8 cellular contexts compared by ENCODE assay signal in the genomic region with DNA sequence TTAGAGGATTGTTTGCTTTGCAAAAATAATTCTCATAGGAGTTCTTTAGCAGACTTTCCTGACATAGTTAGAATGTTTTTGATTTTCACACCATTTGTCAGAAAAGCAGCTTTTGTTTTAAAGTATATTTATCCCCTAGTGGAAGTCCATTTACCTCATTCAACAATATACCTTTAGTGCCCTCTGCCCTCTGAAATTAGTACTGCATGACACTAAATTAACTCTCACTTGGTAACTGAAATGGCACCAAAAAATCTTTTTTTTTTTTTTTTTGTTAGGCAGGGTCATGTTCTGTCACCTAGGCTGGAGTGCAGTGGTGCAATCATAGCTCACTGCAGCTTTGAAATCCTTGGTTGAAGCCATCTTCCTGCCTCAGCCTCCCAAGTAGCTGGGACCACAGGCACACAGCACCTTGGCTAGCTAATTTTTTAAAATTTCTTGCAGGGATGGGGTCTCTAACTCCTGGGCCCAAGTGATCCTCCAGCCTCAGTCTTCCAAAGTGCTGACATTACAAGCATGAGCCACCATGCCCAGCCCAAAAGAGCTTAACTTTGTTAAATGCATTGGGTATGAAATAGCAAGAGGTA. TPM values are rescaled to one million over a fixed set of nuclear protein-coding genes. Genes with fewer than 3 reads are reported as not detected.
DNase-seq lines count a peak whose midpoint lies in the region; ATAC-seq and TF ChIP-seq lines count a peak whose summit lies in the region.

No MANE protein-coding gene starts in this region.

- peaks cover 35% of the 10 kb centered on the region for H3K36me3 ChIP-seq in CD4-positive, alpha-beta memory T cell (ENCODE audit: insufficient read depth, low read length)
- H3K36me3 ChIP-seq in HAP-1 (replicated peaks): peaks cover 36% of the 10 kb centered on the region

- no peaks in the 10 kb centered on the region for H3K9me3 Mint-ChIP-seq in CD4-positive, alpha-beta memory T cell

- DNase-seq in CD4-positive, alpha-beta memory T cell: peak; percentile 41 to 61 (median 55)
- no peak for DNase-seq in HFF-Myc (ENCODE audit: extremely low read depth, low read depth)
- no peak for DNase-seq in left lobe of liver (ENCODE audit: low spot score)
- DNase-seq in HAP-1 (ENCODE audit: low spot score in 2 of 2): no peak
- DNase-seq in caudate nucleus (lab: John Stamatoyannopoulos, UW): no peak

- H3K4me1 Mint-ChIP-seq in CD4-positive, alpha-beta memory T cell: peaks cover 0 to 6% (median 2%) of the 10 kb centered on the region in 4 donors

- H3K27ac ChIP-seq in CD4-positive, alpha-beta memory T cell (ENCODE audit: low read depth, low read length): no peak overlapping the region
- H3K27ac ChIP-seq in caudate nucleus (ENCODE audit: low read depth, low read length): no peak overlapping the region

- no peaks in the 10 kb centered on the region for H3K9me3 ChIP-seq in CD4-positive, alpha-beta memory T cell (ENCODE audit: control insufficient read depth in 1 of 2, low read length in 2 of 2)
- no peaks in the 10 kb centered on the region for H3K9me3 ChIP-seq in HAP-1

- peak; percentile 89 for ATAC-seq in left lobe of liver
- no peak for ATAC-seq in GM19455 (IDR thresholded peaks at IDR 0.05; ENCODE audit: unreplicated experiment)
- ATAC-seq in HG02610 (IDR thresholded peaks at IDR 0.05; ENCODE audit: unreplicated experiment): no peak

- no peak overlapping the region for H3K4me3 ChIP-seq in CD4-positive, alpha-beta memory T cell (ENCODE audit: low read length in 2 of 2)
- H3K4me3 ChIP-seq in HFF-Myc (replicated peaks; ENCODE audit: low read depth, low read length) (no peak overlapping the region), WI38 (ENCODE audit: low read depth, low read length) (no peak overlapping the region), HAP-1 (no peak overlapping the region)

- no peaks in the 10 kb centered on the region for H3K27me3 Mint-ChIP-seq in CD4-positive, alpha-beta memory T cell

- peaks cover 25 to 50% of the 10 kb centered on the region in 2 donors for H3K36me3 Mint-ChIP-seq in CD4-positive, alpha-beta memory T cell

- no peak overlapping the region for H3K27ac Mint-ChIP-seq in CD4-positive, alpha-beta memory T cell

- CTCF ChIA-PET in CD4-positive, alpha-beta memory T cell (lab: Charles Lee; ENCODE audit: partially characterized antibody): interaction anchor here (0.7 to 6.2 kb wide), 33 partner anchors 11 to 124 kb away, joined by 3 to 160 read pairs (median 5); partner anchors contain the start of genes IFT25 and LRRC42

- TF ChIP-seq CTCF in HFF-Myc (IDR thresholded peaks at IDR 0.05; ENCODE audit: low read depth, low read length, missing control alignments): peak; percentile 38
- peak; percentile 21; the same call in 1 of the 2 replicates for TF ChIP-seq CTCF in WI38 (IDR thresholded peaks at IDR 0.05; ENCODE audit: low read depth, low read length)

- H3K4me1 ChIP-seq in CD4-positive, alpha-beta memory T cell (ENCODE audit: insufficient read depth, low read length): no peaks in the 10 kb centered on the region
- H3K4me1 ChIP-seq in HAP-1: peaks cover 27% of the 10 kb centered on the region

- no peaks in the 10 kb centered on the region for H3K27me3 ChIP-seq in CD4-positive, alpha-beta memory T cell (ENCODE audit: insufficient read depth, low read length)
- H3K27me3 ChIP-seq in HAP-1 (ENCODE audit: low read depth): no peaks in the 10 kb centered on the region

- POLR2A ChIA-PET in CD4-positive, alpha-beta memory T cell (lab: Charles Lee; ENCODE audit: partially characterized antibody): interaction anchor here (0.6 to 2.5 kb wide), 6 partner anchors 14 to 101 kb away, joined by 3 to 20 read pairs (median 4); partner anchors contain the start of genes IFT25, TCEANC2 and TMEM59

- in situ Hi-C loops in HAP-1 (cut with MboI; ENCODE audit: low sequenced_read_pairs): loop anchor here (5.0 to 25.0 kb wide), 2 partner anchors 97 to 472 kb away; no protein-coding TSS in a partner anchor

- intact Hi-C loops in CD4-positive, alpha-beta memory T cell (cut with micrococcal nuclease): loop anchor here (1.0 kb wide), 2 partner anchors 81 to 98 kb away; no protein-coding TSS in a partner anchor

- no peak overlapping the region for H3K4me3 Mint-ChIP-seq in CD4-positive, alpha-beta memory T cell

RNA-seq across cellular contexts. Expression of gene LRRC42, which starts 13.6 kb away (rescaled TPM):
- total RNA-seq in CD4-positive, alpha-beta memory T cell: 1 to 10 TPM; 7.3 to 8.7 TPM
- polyA plus RNA-seq in CD4-positive, alpha-beta memory T cell: 1 to 10 TPM; 4.7 to 8.4 TPM
- total RNA-seq in left lobe of liver: 10.5 TPM

RNA-seq across cellular contexts. Expression of gene IFT25, which starts 14.3 kb away (rescaled TPM):
- 10 to 100 TPM; 47.2 to 50.3 TPM for total RNA-seq in CD4-positive, alpha-beta memory T cell
- 10 to 100 TPM; 45.5 to 65.4 TPM for polyA plus RNA-seq in CD4-positive, alpha-beta memory T cell
- total RNA-seq in left lobe of liver: 14.4 TPM

RNA-seq across cellular contexts. Expression of gene LDLRAD1, which starts 58.2 kb away (rescaled TPM):
- not detected for total RNA-seq in CD4-positive, alpha-beta memory T cell
- not detected for polyA plus RNA-seq in CD4-positive, alpha-beta memory T cell
- 0.63 TPM for total RNA-seq in left lobe of liver

Comparison
In these comparisons a context has a peak if more than half of its experiments do, and no peak if none do; other contexts are left out.
1. DNase-seq: peak in CD4-positive, alpha-beta memory T cell (5 of 5); none in HFF-Myc (single experiment), left lobe of liver (single experiment), HAP-1 (0 of 2) and caudate nucleus (0 of 61).